Comparison of ENCODE assay signal across 37 cellular contexts in the genomic region with DNA sequence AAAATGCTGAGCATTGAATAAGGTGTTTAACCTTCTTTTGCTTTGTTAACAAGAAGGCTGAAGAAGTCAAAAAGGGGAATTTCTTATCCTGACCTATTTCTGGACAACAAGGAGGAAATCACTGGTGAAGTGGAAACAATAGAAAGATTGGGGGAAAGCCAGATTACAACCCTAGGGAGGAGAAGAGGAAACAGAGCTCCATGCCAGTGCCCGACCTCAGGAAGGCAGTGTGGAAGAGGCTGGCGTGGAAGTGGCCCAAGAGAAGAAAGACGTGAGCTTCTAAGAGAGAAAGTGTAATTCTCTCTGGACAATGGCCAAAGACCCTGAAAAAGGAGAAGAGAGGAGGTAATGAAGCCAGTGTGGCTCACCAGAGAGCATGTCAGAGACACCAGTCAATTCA. TPM values are rescaled to one million over a fixed set of nuclear protein-coding genes. Genes with fewer than 3 reads are reported as not detected.
DNase-seq lines count a peak whose midpoint lies in the region; ATAC-seq, FAIRE-seq and TF ChIP-seq lines count a peak whose summit lies in the region.
"Had no signal": no experiment of that assay in that cellular context is flagged by ENCODE, and none has a peak within 500 bp of the region (broad histone marks: within the 10 kb centered on the region; RNA-seq: fewer than 3 reads in every experiment).

No MANE protein-coding gene starts in this region.

- TF ChIP-seq CTCF in endothelial cell of umbilical vein (IDR thresholded peaks at IDR 0.05; ENCODE audit: extremely low read depth in 1 of 2, insufficient read depth in 1 of 2, low read depth in 1 of 2, low read length in 2 of 2): no peak
- TF ChIP-seq CTCF in CD8-positive, alpha-beta T cell (IDR thresholded peaks at IDR 0.05): no peak

- CTCF ChIA-PET in endothelial cell of umbilical vein (lab: Charles Lee): interaction anchor here (1.0 kb wide), 2 partner anchors 19 to 87 kb away, joined by 3 to 4 read pairs; no protein-coding TSS in a partner anchor
- CTCF ChIA-PET in CD8-positive, alpha-beta T cell (lab: Charles Lee): no interaction called here

- in situ Hi-C loops in KBM-7 (cut with MboI; ENCODE audit: low pct_unique_long_range_greater_than_20kb, low sequenced_read_pairs): no loop called here

- no peaks in the 10 kb centered on the region for H3K27me3 ChIP-seq in BLaER1 treated with 17β-estradiol and CSF1 and Interleukin-3, amounts not matched to agents 10 nM and 100 nM
- H3K27me3 ChIP-seq in endothelial cell of umbilical vein (ENCODE audit: control insufficient read depth in 2 of 2, insufficient read depth in 2 of 2, low read length in 2 of 2): peaks cover 6 to 7% of the 10 kb centered on the region in 2 experiments
- no peaks in the 10 kb centered on the region for H3K27me3 ChIP-seq in CD8-positive, alpha-beta T cell (ENCODE audit: insufficient read depth, low read length)
- H3K27me3 ChIP-seq: neural progenitor cell, pancreas, right atrium auricular region, spleen, tibial artery had no signal

- peaks cover 19 to 44% (median 34%) of the 10 kb centered on the region in 10 experiments for H3K4me1 ChIP-seq in BLaER1 treated with 17β-estradiol and CSF1 and Interleukin-3, amounts not matched to agents 10 nM and 100 nM
- no peaks in the 10 kb centered on the region for H3K4me1 ChIP-seq in endothelial cell of umbilical vein (ENCODE audit: control insufficient read depth, extremely low read depth, insufficient read depth, low read length)
- no peaks in the 10 kb centered on the region for H3K4me1 ChIP-seq in CD8-positive, alpha-beta T cell (ENCODE audit: insufficient read depth, low read length)
- H3K4me1 ChIP-seq: pancreas, right atrium auricular region, tibial artery had no signal

- dilution Hi-C loops in endothelial cell of umbilical vein (cut with MboI; ENCODE audit: extremely low pct_ligation_motif_present, low sequenced_read_pairs): no loop called here

- H3K27ac Mint-ChIP-seq in CD8-positive, alpha-beta T cell: no peak overlapping the region
- H3K27ac Mint-ChIP-seq: activated CD8-positive, alpha-beta T cell treated with anti-CD3 and anti-CD28 coated beads for 36 hours; brain; HFFc6; immature natural killer cell; neural progenitor cell; T-helper 2 cell treated with Interferon-gamma antibody and Interleukin-4, amounts not matched to agents 5 μg/mL and 100 μg/mL, for 36 hours had no signal

- no peaks in the 10 kb centered on the region for H3K79me2 ChIP-seq in endothelial cell of umbilical vein (ENCODE audit: control insufficient read depth, insufficient read depth, low read length)

- H3K4me3 Mint-ChIP-seq in CD8-positive, alpha-beta T cell: no peak overlapping the region
- H3K4me3 Mint-ChIP-seq: activated CD8-positive, alpha-beta T cell treated with anti-CD3 and anti-CD28 coated beads for 36 hours; brain; HFFc6; immature natural killer cell; neural progenitor cell; T-helper 2 cell treated with Interferon-gamma antibody and Interleukin-4, amounts not matched to agents 5 μg/mL and 100 μg/mL, for 36 hours had no signal

- no peak for TF ChIP-seq POLR2A in endothelial cell of umbilical vein (IDR thresholded peaks at IDR 0.05; ENCODE audit: low read depth, low read length)

- H3K9me3 ChIP-seq in BLaER1 treated with 17β-estradiol and CSF1 and Interleukin-3, amounts not matched to agents 10 nM and 100 nM (replicated peaks in 1 of 11): peaks cover 0 to 15% (median 5%) of the 10 kb centered on the region in 11 experiments; a peak in 7 of 22 replicates
- H3K9me3 ChIP-seq in endothelial cell of umbilical vein (replicated peaks; ENCODE audit: control insufficient read depth, insufficient read depth, low read length): no peaks in the 10 kb centered on the region
- no peaks in the 10 kb centered on the region for H3K9me3 ChIP-seq in CD8-positive, alpha-beta T cell (ENCODE audit: low read length)
- H3K9me3 ChIP-seq: MG63, pancreas, right atrium auricular region, spleen, tibial artery had no signal

- ATAC-seq in CD8-positive, alpha-beta T cell: no peak
- ATAC-seq in GM21390 (IDR thresholded peaks at IDR 0.05; ENCODE audit: unreplicated experiment): no peak
- ATAC-seq: activated CD8-positive, alpha-beta T cell treated with anti-CD3 and anti-CD28 coated beads for 36 hours had no signal

- H3K4me1 Mint-ChIP-seq in CD8-positive, alpha-beta T cell (ENCODE audit: low read depth): no peaks in the 10 kb centered on the region
- H3K4me1 Mint-ChIP-seq: brain, immature natural killer cell, neural progenitor cell had no signal

- no peak overlapping the region for H3K4me3 ChIP-seq in BLaER1 treated with 17β-estradiol and CSF1 and Interleukin-3, amounts not matched to agents 10 nM and 100 nM
- H3K4me3 ChIP-seq in endothelial cell of umbilical vein (replicated peaks in 1 of 3; ENCODE audit: insufficient read depth in 1 of 3, low read depth in 1 of 3, low read length in 3 of 3): no peak overlapping the region
- H3K4me3 ChIP-seq in CD8-positive, alpha-beta T cell (ENCODE audit: low read depth, low read length): no peak overlapping the region
- H3K4me3 ChIP-seq: MG63, neural progenitor cell, pancreas, right atrium auricular region, spleen, tibial artery had no signal

- no peak for FAIRE-seq in endothelial cell of umbilical vein (lab: Jason Lieb, UNC)
- FAIRE-seq: GM18507, pancreas, RCC 7860 had no signal

- H3K9ac ChIP-seq in BLaER1 treated with 17β-estradiol and CSF1 and Interleukin-3, amounts not matched to agents 10 nM and 100 nM: no peak overlapping the region
- no peak overlapping the region for H3K9ac ChIP-seq in endothelial cell of umbilical vein (replicated peaks; ENCODE audit: extremely low read depth, insufficient read depth, low read length)
- H3K9ac ChIP-seq: neural progenitor cell had no signal

- H2AFZ ChIP-seq in endothelial cell of umbilical vein (ENCODE audit: low read depth, low read length): no peak overlapping the region
- H2AFZ ChIP-seq: neural progenitor cell had no signal

- H4K20me1 ChIP-seq in BLaER1 treated with 17β-estradiol and CSF1 and Interleukin-3, amounts not matched to agents 10 nM and 100 nM: no peaks in the 10 kb centered on the region
- H4K20me1 ChIP-seq in endothelial cell of umbilical vein (replicated peaks; ENCODE audit: control insufficient read depth, extremely low read depth, insufficient read depth, low read length): no peaks in the 10 kb centered on the region

- H3K4me2 ChIP-seq in BLaER1 treated with 17β-estradiol and CSF1 and Interleukin-3, amounts not matched to agents 10 nM and 100 nM: peak overlapping the region; percentile 17 to 78 (median 46); a peak in 21 of 22 replicates
- no peak overlapping the region for H3K4me2 ChIP-seq in endothelial cell of umbilical vein (ENCODE audit: insufficient read depth, low read length)
- H3K4me2 ChIP-seq: neural progenitor cell had no signal

- peak; percentile 42 for DNase-seq in KBM-7
- peak; percentile 71 for DNase-seq in endothelial cell of umbilical vein (ENCODE audit: low read depth, low spot score)
- DNase-seq in pulmonary artery endothelial cell (ENCODE audit: low read depth, low spot score): peak; percentile 44
- DNase-seq in AG20443 (ENCODE audit: low spot score): no peak
- no peak for DNase-seq in CD8-positive, alpha-beta T cell
- no peak for DNase-seq in NCI-H2107 treated with DMSO at 0.1 percent for 48 hours (lab: John Stamatoyannopoulos, UW; ENCODE audit: unreplicated experiment)
- DNase-seq: ACHN; activated CD8-positive, alpha-beta memory T cell treated with anti-CD3 and anti-CD28 coated beads, Interleukin-2, amount 50 U/mL, for 48 hours; activated CD8-positive, alpha-beta T cell treated with anti-CD3 and anti-CD28 coated beads for 36 hours; activated naive CD4-positive, alpha-beta T cell treated with anti-CD3 and anti-CD28 coated beads, Interleukin-2, amount 50 U/mL, for 16 hours; amniotic stem cell; cerebellar nuclear complex; GOT3; HFFc6; immature natural killer cell; KG1; left cardiac atrium; MG63; NCI-H1417 treated with DMSO at 0.1 percent for 48 hours; NCI-H2081; NCI-H345; NCI-H69; pancreas; SIG-M5; spleen; stimulated activated CD4-positive, alpha-beta T cell treated with anti-CD3 and anti-CD28 coated beads, Interleukin-2, amount 100 ng/mL, for 24 hours; tibial artery had no signal

- no peaks in the 10 kb centered on the region for H3K9me1 ChIP-seq in endothelial cell of umbilical vein (replicated peaks; ENCODE audit: control insufficient read depth, extremely low read depth, insufficient read depth, low read length)

- intact Hi-C loops in endothelial cell of umbilical vein (cut with micrococcal nuclease): no loop called here
- intact Hi-C loops in CD8-positive, alpha-beta T cell (cut with DNase I, micrococcal nuclease): no loop called here

- no peaks in the 10 kb centered on the region for H3K36me3 Mint-ChIP-seq in CD8-positive, alpha-beta T cell
- H3K36me3 Mint-ChIP-seq: brain, immature natural killer cell, neural progenitor cell had no signal

- peaks cover 9% of the 10 kb centered on the region for H3K27me3 Mint-ChIP-seq in CD8-positive, alpha-beta T cell (ENCODE audit: low read depth)

- H3K36me3 ChIP-seq in BLaER1 treated with 17β-estradiol and CSF1 and Interleukin-3, amounts not matched to agents 10 nM and 100 nM: no peaks in the 10 kb centered on the region
- no peaks in the 10 kb centered on the region for H3K36me3 ChIP-seq in endothelial cell of umbilical vein (ENCODE audit: control insufficient read depth in 2 of 2, extremely low read depth in 1 of 2, insufficient read depth in 2 of 2, low read length in 2 of 2)
- no peaks in the 10 kb centered on the region for H3K36me3 ChIP-seq in CD8-positive, alpha-beta T cell (ENCODE audit: insufficient read depth, low read length)
- H3K36me3 ChIP-seq: MG63, neural progenitor cell, pancreas, right atrium auricular region, spleen, tibial artery had no signal

- BruUV-seq in endothelial cell of umbilical vein (replicated peaks; lab: Mats Ljungman, UMichigan): no TSS peak

- H3K9me3 Mint-ChIP-seq in CD8-positive, alpha-beta T cell: no peaks in the 10 kb centered on the region
- H3K9me3 Mint-ChIP-seq: activated CD8-positive, alpha-beta T cell treated with anti-CD3 and anti-CD28 coated beads for 36 hours; HFFc6; immature natural killer cell; T-helper 2 cell treated with Interferon-gamma antibody and Interleukin-4, amounts not matched to agents 5 μg/mL and 100 μg/mL, for 36 hours had no signal

- POLR2A ChIA-PET in endothelial cell of umbilical vein (lab: Charles Lee): no interaction called here
- POLR2A ChIA-PET in CD8-positive, alpha-beta T cell (lab: Charles Lee): no interaction called here

- H3K27ac ChIP-seq in BLaER1 treated with 17β-estradiol and CSF1 and Interleukin-3, amounts not matched to agents 10 nM and 100 nM: 0 out of 22 replicates have a peak overlapping the region, but pooled peaks of 1 of the 11 experiments have one; percentile 2
- H3K27ac ChIP-seq in endothelial cell of umbilical vein (ENCODE audit: insufficient read depth, low read depth, low read length): no peak overlapping the region
- H3K27ac ChIP-seq in CD8-positive, alpha-beta T cell (ENCODE audit: low read depth, low read length): no peak overlapping the region
- H3K27ac ChIP-seq: C4-2B, neural progenitor cell, pancreas, right atrium auricular region, spleen, tibial artery had no signal

RNA-seq across cellular contexts. Expression of a gene that starts 52.5 kb away (rescaled TPM):
- total RNA-seq in endothelial cell of umbilical vein (not detected in 2 replicates), pulmonary artery endothelial cell (not detected in 2 replicates)
- not detected in 2 replicates for polyA plus RNA-seq in endothelial cell of umbilical vein
- polyA plus RNA-seq in endothelial cell of umbilical vein (2011; cell fraction: cytosol; rRNA removed): not detected in 2 replicates
- not detected in 2 replicates for polyA plus RNA-seq in endothelial cell of umbilical vein (2011; cell fraction: nucleus; rRNA removed)
- polyA plus RNA-seq in endothelial cell of umbilical vein (2012): not detected in 2 replicates
- polyA minus RNA-seq in endothelial cell of umbilical vein: not detected in 2 replicates
- polyA minus RNA-seq in endothelial cell of umbilical vein (2011; cell fraction: cytosol; rRNA and poly(A)+ RNA removed): not detected
- not detected in 2 replicates for polyA minus RNA-seq in endothelial cell of umbilical vein (2011; cell fraction: nucleus; rRNA and poly(A)+ RNA removed)
- not detected for total RNA-seq in CD8-positive, alpha-beta T cell
- total RNA-seq: activated CD8-positive, alpha-beta T cell treated with anti-CD3 and anti-CD28 coated beads for 36 hours; HFFc6; HT1080; left cardiac atrium; pancreas; right atrium auricular region had no signal
- polyA plus RNA-seq: immature natural killer cell had no signal

RNA-seq across cellular contexts. Expression of a gene that starts 59.4 kb away (rescaled TPM):
- total RNA-seq in endothelial cell of umbilical vein (not detected in 2 replicates), pulmonary artery endothelial cell (0.04 TPM in 1 of 2 replicates, not detected in the other)
- 0.03 TPM in 1 of 2 replicates, not detected in the other for polyA plus RNA-seq in endothelial cell of umbilical vein
- polyA plus RNA-seq in endothelial cell of umbilical vein (2011; cell fraction: cytosol; rRNA removed): not detected in 2 replicates
- polyA plus RNA-seq in endothelial cell of umbilical vein (2011; cell fraction: nucleus; rRNA removed): not detected in 2 replicates
- polyA plus RNA-seq in endothelial cell of umbilical vein (2012): not detected in 2 replicates
- not detected in 2 replicates for polyA minus RNA-seq in endothelial cell of umbilical vein
- polyA minus RNA-seq in endothelial cell of umbilical vein (2011; cell fraction: cytosol; rRNA and poly(A)+ RNA removed): not detected
- polyA minus RNA-seq in endothelial cell of umbilical vein (2011; cell fraction: nucleus; rRNA and poly(A)+ RNA removed): not detected in 2 replicates
- not detected for total RNA-seq in CD8-positive, alpha-beta T cell
- total RNA-seq: activated CD8-positive, alpha-beta T cell treated with anti-CD3 and anti-CD28 coated beads for 36 hours; HFFc6; HT1080 had no signal

Comparison
In these comparisons a context has a peak if more than half of its experiments do, and no peak if none do; other contexts are left out.
1. DNase-seq: peak in KBM-7 (single experiment), endothelial cell of umbilical vein (single experiment) and pulmonary artery endothelial cell (single experiment); none in AG20443 (single experiment), CD8-positive, alpha-beta T cell (0 of 7) and NCI-H2107 treated with DMSO at 0.1 percent for 48 hours (single experiment).